ENCODE assay signal across 3 cellular contexts in genomic region chr3:14411166-14411526, GRCh38.
TF ChIP-seq lines count a peak whose summit lies in the region.

No MANE protein-coding gene starts in this region.

TF ChIP-seq in SK-N-SH, 30 proteins besides CTCF, POLR2A, EP300 and RAD21:
- TF ChIP-seq CHD2 (IDR thresholded peaks at IDR 0.05; ENCODE audit: low read length, partially characterized antibody) (no peak), REST (IDR thresholded peaks at IDR 0.05; ENCODE audit: low read depth, low read length) (no peak)
TF ChIP-seq in SK-N-SH: peak in this region for 0.

TF ChIP-seq in SK-N-SH treated with all-trans-retinoic acid at 6 μM for 48 hours, 23 proteins besides CTCF, POLR2A, EP300 and RAD21:
- TF ChIP-seq PPARA (CRISPR knock-in tag; IDR thresholded peaks at IDR 0.05; ENCODE audit: borderline replicate concordance) (no peak), ESRRG (CRISPR knock-in tag; IDR thresholded peaks at IDR 0.05) (no peak), TSHZ2 (CRISPR knock-in tag; IDR thresholded peaks at IDR 0.05) (no peak), PATZ1 (CRISPR knock-in tag; IDR thresholded peaks at IDR 0.05; ENCODE audit: borderline replicate concordance) (no peak), TOX (CRISPR knock-in tag; IDR thresholded peaks at IDR 0.05; ENCODE audit: borderline replicate concordance) (no peak), SNAI2 (CRISPR knock-in tag; IDR thresholded peaks at IDR 0.05) (no peak), ZNF70 (CRISPR knock-in tag; IDR thresholded peaks at IDR 0.05) (no peak), OSR1 (CRISPR knock-in tag; IDR thresholded peaks at IDR 0.05) (no peak), GLIS3 (CRISPR knock-in tag; IDR thresholded peaks at IDR 0.05) (no peak), BACH2 (CRISPR knock-in tag; IDR thresholded peaks at IDR 0.05; ENCODE audit: borderline replicate concordance) (no peak), CSDC2 (CRISPR knock-in tag; IDR thresholded peaks at IDR 0.05) (no peak), TCF4 (CRISPR knock-in tag; IDR thresholded peaks at IDR 0.05; ENCODE audit: borderline replicate concordance) (no peak), ZFP3 (CRISPR knock-in tag; IDR thresholded peaks at IDR 0.05) (no peak), POU6F1 (CRISPR knock-in tag; IDR thresholded peaks at IDR 0.05; ENCODE audit: borderline replicate concordance, low read depth) (no peak)

TF ChIP-seq in GM12878, 131 proteins besides CTCF, POLR2A, EP300 and RAD21:
- no peak for TF ChIP-seq SUPT20H (IDR thresholded peaks at IDR 0.05; ENCODE audit: borderline replicate concordance, control insufficient read depth, low read depth, low read length)
- no peak for TF ChIP-seq MEF2A (IDR thresholded peaks at IDR 0.05; ENCODE audit: insufficient read depth, low read depth, low read length)
- no peak for TF ChIP-seq ZNF217 (IDR thresholded peaks at IDR 0.05)
- TF ChIP-seq YY1 (IDR thresholded peaks at IDR 0.05; ENCODE audit: low read depth, low read length): no peak
- TF ChIP-seq TAF1 (IDR thresholded peaks at IDR 0.05; ENCODE audit: borderline replicate concordance, low read depth, low read length): no peak
- TF ChIP-seq TBL1XR1 (IDR thresholded peaks at IDR 0.05; ENCODE audit: low read depth, low read length): no peak
- no peak for TF ChIP-seq ATF3 (IDR thresholded peaks at IDR 0.05; ENCODE audit: borderline replicate concordance, extremely low read depth, low read depth, low read length)
- TF ChIP-seq SMAD5 (IDR thresholded peaks at IDR 0.05; ENCODE audit: low read depth): no peak
- TF ChIP-seq MYC (IDR thresholded peaks at IDR 0.05; ENCODE audit: insufficient read depth, insufficient read length, insufficient replicate concordance, low read length, severe bottlenecking): no peak
- no peak for TF ChIP-seq IRF5 (IDR thresholded peaks at IDR 0.05; ENCODE audit: borderline replicate concordance)
- no peak for TF ChIP-seq ZNF207 (IDR thresholded peaks at IDR 0.05; ENCODE audit: borderline replicate concordance)
- TF ChIP-seq MAX (IDR thresholded peaks at IDR 0.05; ENCODE audit: low read depth, low read length): no peak
- no peak for TF ChIP-seq RELB (IDR thresholded peaks at IDR 0.05; ENCODE audit: low read depth)
- no peak for TF ChIP-seq ZNF384 (IDR thresholded peaks at IDR 0.05; ENCODE audit: borderline replicate concordance, low read depth, low read length)
- TF ChIP-seq E2F4 (IDR thresholded peaks at IDR 0.05; ENCODE audit: low read depth, low read length): no peak
- no peak for TF ChIP-seq ZNF592 (IDR thresholded peaks at IDR 0.05)
- no peak for TF ChIP-seq ZSCAN29 (IDR thresholded peaks at IDR 0.05)
- no peak for TF ChIP-seq POU2F2 (IDR thresholded peaks at IDR 0.05; ENCODE audit: borderline replicate concordance, low read depth, low read length)
- no peak for TF ChIP-seq MTA2 (IDR thresholded peaks at IDR 0.05; ENCODE audit: low read depth)
